In genomic region chr7:75534727-75535307, GRCh38 we compare ENCODE assay signal across 8 cellular contexts. TPM values are rescaled to one million over a fixed set of nuclear protein-coding genes. Genes with fewer than 3 reads are reported as not detected.
DNase-seq lines count a peak whose midpoint lies in the region; ATAC-seq, FAIRE-seq and TF ChIP-seq lines count a peak whose summit lies in the region.

No MANE protein-coding gene starts in this region.

- TF ChIP-seq POLR2A in H54 (IDR thresholded peaks at IDR 0.05; ENCODE audit: low read depth, low read length): no peak

- in situ Hi-C loops in Panc1 (cut with HindIII; ENCODE audit: low pct_unique_long_range_greater_than_20kb, low sequenced_read_pairs): no loop called here

- peak; percentile 15 for DNase-seq in GM04504 (ENCODE audit: low read depth)
- peak; percentile 38 for DNase-seq in H54 (ENCODE audit: insufficient read length, low spot score)
- peak; percentile 17 for DNase-seq in Panc1 (ENCODE audit: low read depth, low spot score)
- DNase-seq in left lung: no peak
- no peak for DNase-seq in NCI-H2081 (lab: John Stamatoyannopoulos, UW)
- no peak for DNase-seq in cerebellar cortex (ENCODE audit: low spot score)
- no peak for DNase-seq in HuH-7.5 (ENCODE audit: low spot score)

- no peak overlapping the region for H3K4me3 ChIP-seq in Panc1 (ENCODE audit: low read depth in 2 of 2, low read length in 2 of 2)
- H3K4me3 ChIP-seq in left lung: no peak overlapping the region

- TF ChIP-seq CTCF in Panc1 (IDR thresholded peaks at IDR 0.05) (no peak), left lung (IDR thresholded peaks at IDR 0.05) (no peak)

- H3K9me3 ChIP-seq in Panc1 (ENCODE audit: control insufficient read depth, insufficient read depth, low read depth, low read length) (no peaks in the 10 kb centered on the region), left lung (no peaks in the 10 kb centered on the region)

- CTCF ChIA-PET in Panc1 (lab: Charles Lee): no interaction called here

- H3K36me3 ChIP-seq in Panc1 (ENCODE audit: control insufficient read depth, insufficient read depth, low read length) (no peaks in the 10 kb centered on the region), left lung (peaks cover 0 to 55% of the 10 kb centered on the region in 2 donors)

- TSS peak; percentile 68 for BruUV-seq in Panc1 (replicated peaks; lab: Mats Ljungman, UMichigan)

- no peaks in the 10 kb centered on the region for H3K27me3 ChIP-seq in Panc1 (ENCODE audit: control insufficient read depth, insufficient read depth, low read length)
- H3K27me3 ChIP-seq in left lung: no peaks in the 10 kb centered on the region

- H3K27ac ChIP-seq in Panc1 (ENCODE audit: low read length): no peak overlapping the region
- H3K27ac ChIP-seq in left lung: peak overlapping the region; percentile 26 to 73

- H3K4me1 ChIP-seq in Panc1 (ENCODE audit: control insufficient read depth, insufficient read depth, low read length): no peaks in the 10 kb centered on the region
- peaks cover 0 to 13% of the 10 kb centered on the region in 2 donors for H3K4me1 ChIP-seq in left lung

- intact Hi-C loops in Panc1 (cut with micrococcal nuclease; ENCODE audit: unreplicated experiment) (no loop called here), left lung (cut with DNase I) (no loop called here)

- no peak for FAIRE-seq in H54 (lab: Jason Lieb, UNC)

- POLR2A ChIA-PET in Panc1 (lab: Charles Lee): no interaction called here

- no peak for ATAC-seq in Panc1
- ATAC-seq in left lung: peak; percentile 63
- ATAC-seq in HG03025 (IDR thresholded peaks at IDR 0.05; ENCODE audit: low FRiP score, unreplicated experiment): no peak

RNA-seq across cellular contexts. Expression of gene SPDYE5, which starts 42.7 kb away (rescaled TPM):
- total RNA-seq in Panc1 (2021; ENCODE audit: unreplicated experiment): not detected
- polyA plus RNA-seq in Panc1 (2012; ENCODE audit: insufficient read length): 0.67 TPM
- not detected for total RNA-seq in left lung

RNA-seq across cellular contexts. Expression of gene POM121C, which starts 48.7 kb away (rescaled TPM):
- total RNA-seq in Panc1 (2021; ENCODE audit: unreplicated experiment): 66.6 TPM
- polyA plus RNA-seq in Panc1 (2012; ENCODE audit: insufficient read length): 47.5 TPM
- 10 to 100 TPM; 32.0 to 43.1 TPM for total RNA-seq in left lung

Comparison
In these comparisons a context has a peak if more than half of its experiments do, and no peak if none do; other contexts are left out.
1. DNase-seq: peak in GM04504 (single experiment), H54 (single experiment) and Panc1 (single experiment); none in left lung (0 of 2), NCI-H2081 (0 of 2), cerebellar cortex (single experiment) and HuH-7.5 (single experiment).